Comparison of ENCODE assay signal across 8 cellular contexts in genomic region chr4:138338840-138339239, GRCh38.
"Had no signal": no experiment of that assay in that cellular context is flagged by ENCODE, and none has a peak within 500 bp of the region (broad histone marks: within the 10 kb centered on the region; RNA-seq: fewer than 3 reads in every experiment).

No MANE protein-coding gene starts in this region.

- DNase-seq: GDM1, GF-D8 had no signal

- H3K4me3 ChIP-seq: GM12878 had no signal

- FAIRE-seq: G401.6, GM12878, GM12891, GM12892, GM18507, GM19239 had no signal

- ATAC-seq: GM12878 had no signal
